Comparison of ENCODE assay signal across 22 cellular contexts in the genomic region with DNA sequence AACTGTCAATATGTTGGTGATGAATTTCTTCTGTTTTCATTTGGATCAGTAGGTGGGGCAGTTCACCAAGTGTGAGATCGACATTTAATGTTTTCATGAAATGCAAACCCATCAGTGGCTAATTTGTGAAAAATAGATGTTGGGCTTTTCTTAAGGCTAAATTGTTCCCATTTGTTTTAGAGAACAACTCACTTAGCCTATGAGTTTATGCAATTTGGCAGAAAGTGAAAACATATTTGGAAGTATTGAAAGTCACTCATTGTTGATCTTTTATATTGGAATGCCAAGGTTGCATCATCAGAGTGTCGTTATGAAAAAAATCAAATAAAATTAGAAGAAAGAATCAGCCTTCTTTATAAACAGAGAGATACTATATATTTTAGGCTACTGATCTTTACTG.
DNase-seq lines count a peak whose midpoint lies in the region; ATAC-seq, FAIRE-seq and TF ChIP-seq lines count a peak whose summit lies in the region.
"Had no signal": no experiment of that assay in that cellular context is flagged by ENCODE, and none has a peak within 500 bp of the region (broad histone marks: within the 10 kb centered on the region; RNA-seq: fewer than 3 reads in every experiment).

No MANE protein-coding gene starts in this region.

- POLR2A ChIA-PET in K562 (lab: Yijun Ruan, JAX), result no interaction called here

- H4K20me1 ChIP-seq in K562 (replicated peaks; ENCODE audit: control insufficient read depth, insufficient read depth, low read length), result no peaks in the 10 kb centered on the region
- no peaks in the 10 kb centered on the region for H4K20me1 ChIP-seq in neural cell (ENCODE audit: insufficient read depth)

- H3K9ac ChIP-seq in K562 (ENCODE audit: insufficient read depth in 1 of 2, low read depth in 2 of 2, low read length in 2 of 2) (no peak overlapping the region), neural cell (ENCODE audit: low read length) (no peak overlapping the region)

- TF ChIP-seq RAD21 in K562 (CRISPR knock-in tag; conservative IDR thresholded peaks at IDR 0.05 in 1 of 2, IDR thresholded peaks at IDR 0.05 in 1 of 2) (no peak), neural cell (conservative IDR thresholded peaks at IDR 0.05) (peak; percentile 45)

- CTCF ChIA-PET in K562 (lab: Yijun Ruan, JAX; ENCODE audit: low intra/inter-chr PET ratio), result no interaction called here

- H3K4me1 Mint-ChIP-seq in HFFc6 (ENCODE audit: low read depth), result peaks cover 5% of the 10 kb centered on the region

- TF ChIP-seq EP300 in K562 (IDR thresholded peaks at IDR 0.05; ENCODE audit: low read length) (no peak), neural cell (conservative IDR thresholded peaks at IDR 0.05; ENCODE audit: poor library complexity, severe bottlenecking) (no peak)

- H3K36me3 ChIP-seq in K562 (ENCODE audit: control insufficient read depth, insufficient read depth, low read length) (no peaks in the 10 kb centered on the region), neural cell (ENCODE audit: insufficient read depth, low read length) (no peaks in the 10 kb centered on the region)
- H3K36me3 ChIP-seq: Peyer's patch had no signal

- no peak overlapping the region for H3K4me2 ChIP-seq in K562 (ENCODE audit: insufficient read depth, low read length)
- H3K4me2 ChIP-seq in neural cell (ENCODE audit: low read length), result no peak overlapping the region

- no peak for ATAC-seq in K562
- ATAC-seq in HG02759 (IDR thresholded peaks at IDR 0.05; ENCODE audit: unreplicated experiment), result no peak
- ATAC-seq: natural killer cell treated with Interleukin-12 subunit alpha and Interleukin-12 subunit beta and Interleukin-15 and Interleukin-18, amount 100 ng/mL, for 72 hours; psoas muscle; stimulated activated memory B cell treated with anti-CD40 and anti-IgM and Interleukin-4, amounts not matched to agents 10 μg/mL and 1 μg/mL and 100 μg/mL, for 72 hours had no signal

- H3K27ac ChIP-seq in K562 (ENCODE audit: extremely low read depth, low read depth, low read length) (no peak overlapping the region), neural cell (ENCODE audit: low read length) (no peak overlapping the region)
- H3K27ac ChIP-seq: Peyer's patch, psoas muscle, testis had no signal

- no peaks in the 10 kb centered on the region for H3K9me3 ChIP-seq in K562 (replicated peaks; ENCODE audit: control insufficient read depth, insufficient read depth, low read depth, low read length)
- H3K9me3 ChIP-seq in neural cell (ENCODE audit: low read length), result no peaks in the 10 kb centered on the region
- H3K9me3 ChIP-seq: Peyer's patch, psoas muscle, testis had no signal

- H3K4me3 ChIP-seq in AG10803 (ENCODE audit: low read length) (no peak overlapping the region), K562 (no peak overlapping the region), neural cell (ENCODE audit: low read length) (no peak overlapping the region)
- H3K4me3 ChIP-seq: Peyer's patch, psoas muscle, testis had no signal

- H3K9me2 ChIP-seq in neural cell (ENCODE audit: insufficient read depth, low read length), result no peaks in the 10 kb centered on the region

- H3K27me3 Mint-ChIP-seq in HFFc6 (ENCODE audit: insufficient read depth), result no peaks in the 10 kb centered on the region
- H3K27me3 Mint-ChIP-seq: activated B cell treated with CpG ODN at 0.5 μM for 24 hours; natural killer cell treated with Interleukin-12 subunit alpha and Interleukin-12 subunit beta and Interleukin-15 and Interleukin-18, amount 100 ng/mL, for 72 hours; stimulated activated memory B cell treated with anti-CD40 and anti-IgM and Interleukin-4, amounts not matched to agents 10 μg/mL and 1 μg/mL and 100 μg/mL, for 72 hours had no signal

- no peaks in the 10 kb centered on the region for H3K9me1 ChIP-seq in K562 (ENCODE audit: control insufficient read depth, insufficient read depth, low read length)

- H3K27me3 ChIP-seq in K562 (ENCODE audit: control insufficient read depth in 2 of 2, insufficient read depth in 2 of 2, low read length in 2 of 2), result no peaks in the 10 kb centered on the region
- no peaks in the 10 kb centered on the region for H3K27me3 ChIP-seq in neural cell (ENCODE audit: insufficient read depth, low read depth, low read length)
- H3K27me3 ChIP-seq: Peyer's patch, testis had no signal

- TF ChIP-seq POLR2A in K562 (conservative IDR thresholded peaks at IDR 0.05), result no peak

- BruUV-seq in K562 (replicated peaks; lab: Mats Ljungman, UMichigan), result no TSS peak

- H3K79me2 ChIP-seq in K562 (ENCODE audit: control insufficient read depth, insufficient read depth, low read length), result no peaks in the 10 kb centered on the region
- H3K79me2 ChIP-seq in neural cell (replicated peaks; ENCODE audit: insufficient read depth, low read length), result no peaks in the 10 kb centered on the region

- H3K27ac Mint-ChIP-seq in HFFc6, result no peak overlapping the region
- H3K27ac Mint-ChIP-seq: activated B cell treated with CpG ODN at 0.5 μM for 24 hours; activated naive CD4-positive, alpha-beta T cell treated with anti-CD3 and anti-CD28 coated beads for 36 hours; natural killer cell treated with Interleukin-12 subunit alpha and Interleukin-12 subunit beta and Interleukin-15 and Interleukin-18, amount 100 ng/mL, for 72 hours; stimulated activated memory B cell treated with anti-CD40 and anti-IgM and Interleukin-4, amounts not matched to agents 10 μg/mL and 1 μg/mL and 100 μg/mL, for 72 hours had no signal

- TF ChIP-seq CTCF in AG10803 (conservative IDR thresholded peaks at IDR 0.05; ENCODE audit: low read length) (0 out of 2 replicates have a peak, but pooled peaks have one; percentile 5), HFFc6 (IDR thresholded peaks at IDR 0.05) (peak; percentile 35; the same call in 1 of the 2 replicates), K562 (IDR thresholded peaks at IDR 0.05 in 2 of 3, conservative IDR thresholded peaks at IDR 0.05 in 1 of 3; ENCODE audit: insufficient read depth in 2 of 3, low read depth in 1 of 3, low read length in 3 of 3) (no peak), neural cell (IDR thresholded peaks at IDR 0.05; ENCODE audit: poor library complexity, severe bottlenecking) (peak; percentile 41)

- in situ Hi-C loops in K562 (cut with MboI) (no loop called here), KBM-7 (cut with MboI; ENCODE audit: low pct_unique_long_range_greater_than_20kb, low sequenced_read_pairs) (no loop called here)

- H3K9me3 Mint-ChIP-seq in HFFc6, result no peaks in the 10 kb centered on the region
- H3K9me3 Mint-ChIP-seq: activated B cell treated with CpG ODN at 0.5 μM for 24 hours; activated naive CD4-positive, alpha-beta T cell treated with anti-CD3 and anti-CD28 coated beads for 36 hours; natural killer cell treated with Interleukin-12 subunit alpha and Interleukin-12 subunit beta and Interleukin-15 and Interleukin-18, amount 100 ng/mL, for 72 hours; stimulated activated memory B cell treated with anti-CD40 and anti-IgM and Interleukin-4, amounts not matched to agents 10 μg/mL and 1 μg/mL and 100 μg/mL, for 72 hours had no signal

- intact Hi-C loops in K562 (cut with micrococcal nuclease), result no loop called here

- H2AFZ ChIP-seq in K562 (ENCODE audit: low read depth, low read length), result no peak overlapping the region
- H2AFZ ChIP-seq in neural cell (ENCODE audit: low read depth, low read length), result no peak overlapping the region

- H3K36me3 Mint-ChIP-seq in HFFc6 (ENCODE audit: low read depth), result no peaks in the 10 kb centered on the region
- H3K36me3 Mint-ChIP-seq: natural killer cell treated with Interleukin-12 subunit alpha and Interleukin-12 subunit beta and Interleukin-15 and Interleukin-18, amount 100 ng/mL, for 72 hours; stimulated activated memory B cell treated with anti-CD40 and anti-IgM and Interleukin-4, amounts not matched to agents 10 μg/mL and 1 μg/mL and 100 μg/mL, for 72 hours had no signal

- WGBS in K562 (ENCODE audit: insufficient coverage, low coverage, missing lambda C conversion rate), result 0% methylated on average over 2 of the region's 2 CpGs

- no peak overlapping the region for H3K4me3 Mint-ChIP-seq in HFFc6
- H3K4me3 Mint-ChIP-seq: activated B cell treated with CpG ODN at 0.5 μM for 24 hours; activated naive CD4-positive, alpha-beta T cell treated with anti-CD3 and anti-CD28 coated beads for 36 hours; natural killer cell treated with Interleukin-12 subunit alpha and Interleukin-12 subunit beta and Interleukin-15 and Interleukin-18, amount 100 ng/mL, for 72 hours; stimulated activated memory B cell treated with anti-CD40 and anti-IgM and Interleukin-4, amounts not matched to agents 10 μg/mL and 1 μg/mL and 100 μg/mL, for 72 hours had no signal

- H3K4me1 ChIP-seq in K562 (replicated peaks in 1 of 2; ENCODE audit: control insufficient read depth in 2 of 2, insufficient read depth in 2 of 2, low read length in 2 of 2), result no peaks in the 10 kb centered on the region
- H3K4me1 ChIP-seq: Peyer's patch, psoas muscle, testis had no signal

- FAIRE-seq in K562 (lab: Jason Lieb, UNC), result no peak

- no peaks in the 10 kb centered on the region for H3F3A ChIP-seq in neural cell (ENCODE audit: insufficient read depth, low read length, poor library complexity, severe bottlenecking)

- DNase-seq in AG10803 (ENCODE audit: low read depth) (peak; percentile 12), HFFc6 (no peak), K562 (ENCODE audit: extremely low read depth in 1 of 4, low spot score in 3 of 4) (no peak), NCI-H526 (lab: John Stamatoyannopoulos, UW) (no peak), KBM-7 (no peak)
- DNase-seq: activated B cell treated with CpG ODN at 0.5 μM for 24 hours; activated naive CD4-positive, alpha-beta T cell treated with anti-CD3 and anti-CD28 coated beads for 36 hours; activated T-cell treated with anti-CD3 and anti-CD28 coated beads, Interleukin-2, amount 50 U/mL, for 48 hours; aorta; central memory CD4-positive, alpha-beta T cell; DMS79; midbrain; NCI-H1694; Peyer's patch; psoas muscle; stimulated activated CD4-positive, alpha-beta T cell treated with anti-CD3 and anti-CD28 coated beads, Interleukin-1b, Interleukin-23, amount 100 ng/mL, for 48 hours; T-helper 9 cell; testis had no signal

TF ChIP-seq in K562, 482 proteins besides CTCF, POLR2A, EP300 and RAD21 (continues in another document):
- TF ChIP-seq CBX1 (IDR thresholded peaks at IDR 0.05; ENCODE audit: low read depth), result no peak

TF ChIP-seq in neural cell, 6 proteins besides CTCF, POLR2A, EP300 and RAD21 (continues in another document):
- TF ChIP-seq POLR2AphosphoS5 (IDR thresholded peaks at IDR 0.05) (no peak), MXI1 (conservative IDR thresholded peaks at IDR 0.05; ENCODE audit: poor library complexity, severe bottlenecking) (no peak)

Comparison
In these comparisons a context has a peak if more than half of its experiments do, and no peak if none do; other contexts are left out.
1. CTCF ChIP-seq: peak in AG10803 (single experiment), HFFc6 (single experiment) and neural cell (single experiment); none in K562 (0 of 3).